13 cellular contexts compared by ENCODE assay signal in the genomic region with DNA sequence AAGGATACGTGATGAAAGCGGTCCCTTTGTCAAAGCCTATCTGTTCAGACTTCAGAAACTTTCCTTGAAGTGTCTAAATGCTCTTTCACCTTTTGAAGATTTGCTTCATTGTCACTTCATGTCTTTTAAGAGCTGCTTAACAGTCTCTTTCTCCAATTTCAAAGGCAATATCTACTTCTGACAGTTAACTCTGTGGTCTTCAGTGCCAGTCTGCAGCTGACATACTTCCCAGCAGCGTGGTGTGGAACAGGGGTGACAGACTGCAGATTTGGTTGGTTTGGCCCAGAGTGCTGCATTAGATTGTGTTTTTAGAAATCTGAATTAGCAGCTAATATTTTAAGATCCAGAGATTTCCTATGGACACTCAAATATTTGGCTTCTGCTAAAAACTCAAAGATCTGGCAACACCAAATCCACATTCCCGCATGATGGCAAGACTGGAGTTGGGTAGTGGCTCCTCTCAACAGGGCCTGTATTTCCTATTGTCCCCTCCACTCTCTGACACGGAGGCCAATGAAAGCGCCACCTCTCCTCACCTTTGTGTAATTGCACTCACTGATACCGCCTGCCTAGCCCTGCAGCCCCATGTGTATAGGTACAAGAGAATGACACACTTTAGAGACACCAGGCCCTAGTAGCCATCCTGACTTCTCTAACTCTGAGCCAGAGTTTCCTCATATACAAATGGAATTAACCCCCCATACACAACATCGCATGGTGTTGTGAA. TPM values are rescaled to one million over a fixed set of nuclear protein-coding genes. Genes with fewer than 3 reads are reported as not detected.
DNase-seq lines count a peak whose midpoint lies in the region; ATAC-seq and TF ChIP-seq lines count a peak whose summit lies in the region.
"Had no signal": no experiment of that assay in that cellular context is flagged by ENCODE, and none has a peak within 500 bp of the region (broad histone marks: within the 10 kb centered on the region; RNA-seq: fewer than 3 reads in every experiment).

No MANE protein-coding gene starts in this region.

- peaks cover 23% of the 10 kb centered on the region for H3K4me1 ChIP-seq in body of pancreas
- H3K4me1 ChIP-seq in neural progenitor cell, result peaks cover 14% of the 10 kb centered on the region

- H3K4me1 Mint-ChIP-seq in neural progenitor cell, result peaks cover 47% of the 10 kb centered on the region
- H3K4me1 Mint-ChIP-seq: activated T-helper 17 cell treated with anti-CD3 and anti-CD28 coated beads, Interleukin-2, amount 50 U/mL, for 72 hours had no signal

- no peaks in the 10 kb centered on the region for H3K27me3 ChIP-seq in body of pancreas
- H3K27me3 ChIP-seq in neural progenitor cell, result no peaks in the 10 kb centered on the region
- H3K27me3 ChIP-seq: right atrium auricular region had no signal

- H3K4me3 ChIP-seq in GM12864 (ENCODE audit: low read depth, low read length) (no peak overlapping the region), body of pancreas (no peak overlapping the region), neural progenitor cell (no peak overlapping the region)
- H3K4me3 ChIP-seq: right atrium auricular region had no signal

- 42 to 49% methylated on average over 8 of the region's 8 CpGs for WGBS in body of pancreas, 2 donors

- ATAC-seq in body of pancreas (peak; percentile 75), Right ventricle myocardium superior (ENCODE audit: poor library complexity) (no peak)
- ATAC-seq: activated T-helper 17 cell treated with anti-CD3 and anti-CD28 coated beads, Interleukin-2, amount 50 U/mL, for 72 hours had no signal

- H4K20me1 ChIP-seq in neural progenitor cell (ENCODE audit: low read depth), result peaks cover 69% of the 10 kb centered on the region

- H3K36me3 ChIP-seq in body of pancreas (replicated peaks in 1 of 2; ENCODE audit: insufficient read depth in 1 of 2, low read depth in 2 of 2) (no peaks in the 10 kb centered on the region), neural progenitor cell (no peaks in the 10 kb centered on the region)
- H3K36me3 ChIP-seq: right atrium auricular region had no signal

- peaks cover 19% of the 10 kb centered on the region for H3F3A ChIP-seq in neural progenitor cell (ENCODE audit: low read depth)

- H3K27ac ChIP-seq in body of pancreas (peak overlapping the region in 3 of 4 donors; percentile 32 to 45 (median 37)), neural progenitor cell (peak overlapping the region; percentile 51)
- H3K27ac ChIP-seq: right atrium auricular region had no signal

- TF ChIP-seq CTCF in GM12864 (IDR thresholded peaks at IDR 0.05; ENCODE audit: low read depth, low read length, missing control alignments), result peak; percentile 16
- TF ChIP-seq CTCF in body of pancreas (IDR thresholded peaks at IDR 0.05), result peak in 6 of 7 experiments; percentile 11 to 49 (median 34)
- TF ChIP-seq CTCF in neural progenitor cell (IDR thresholded peaks at IDR 0.05), result peak; percentile 63

- H3K9me3 ChIP-seq in body of pancreas (no peaks in the 10 kb centered on the region), neural progenitor cell (ENCODE audit: low read depth) (no peaks in the 10 kb centered on the region)
- H3K9me3 ChIP-seq: right atrium auricular region had no signal

- DNase-seq in GM12864 (ENCODE audit: low read depth) (no peak), KBM-7 (peak; percentile 28), body of pancreas (peak; percentile 61 to 87 (median 74)), neural progenitor cell (ENCODE audit: low spot score) (peak; percentile 82), Right ventricle myocardium superior (no peak)
- no peak for DNase-seq in activated effector memory CD4-positive, alpha-beta T cell treated with anti-CD3 and anti-CD28 coated beads, Interleukin-2, amount 50 U/mL, for 16 hours
- DNase-seq in activated CD8-positive, alpha-beta memory T cell treated with anti-CD3 and anti-CD28 coated beads, Interleukin-2, amount 50 U/mL, for 4 hours, result no peak
- DNase-seq: activated CD4-positive, alpha-beta T cell treated with anti-CD3 and anti-CD28 coated beads for 4 hours; hippocampal formation; NCI-H774; substantia nigra had no signal

- H3K9me3 Mint-ChIP-seq in neural progenitor cell, result no peaks in the 10 kb centered on the region
- H3K9me3 Mint-ChIP-seq: activated T-helper 17 cell treated with anti-CD3 and anti-CD28 coated beads, Interleukin-2, amount 50 U/mL, for 72 hours had no signal

- H3K36me3 Mint-ChIP-seq in neural progenitor cell, result peaks cover 11% of the 10 kb centered on the region

- no peak overlapping the region for H3K9ac ChIP-seq in neural progenitor cell

- no peak overlapping the region for H2AFZ ChIP-seq in neural progenitor cell (replicated peaks)

- in situ Hi-C loops in KBM-7 (cut with MboI; ENCODE audit: low pct_unique_long_range_greater_than_20kb, low sequenced_read_pairs), result no loop called here

- peaks cover 4% of the 10 kb centered on the region for H3K27me3 Mint-ChIP-seq in neural progenitor cell (ENCODE audit: insufficient read depth, low read depth)

- peak overlapping the region; percentile 26 for H3K4me2 ChIP-seq in neural progenitor cell

- peaks cover 95% of the 10 kb centered on the region for H3K79me2 ChIP-seq in neural progenitor cell (ENCODE audit: low read depth)

- peak overlapping the region; percentile 55 for H3K27ac Mint-ChIP-seq in neural progenitor cell
- H3K27ac Mint-ChIP-seq: activated T-helper 17 cell treated with anti-CD3 and anti-CD28 coated beads, Interleukin-2, amount 50 U/mL, for 72 hours had no signal

- H3K4me3 Mint-ChIP-seq in neural progenitor cell, result no peak overlapping the region
- H3K4me3 Mint-ChIP-seq: activated T-helper 17 cell treated with anti-CD3 and anti-CD28 coated beads, Interleukin-2, amount 50 U/mL, for 72 hours had no signal

- no peak for TF ChIP-seq POLR2A in body of pancreas (IDR thresholded peaks at IDR 0.05)

- intact Hi-C loops in body of pancreas (cut with DNase I), result no loop called here
- intact Hi-C loops in Right ventricle myocardium superior (cut with DNase I), result no loop called here

RNA-seq across cellular contexts. Expression of gene SCRN1, which starts 11.5 kb away (rescaled TPM):
- total RNA-seq in body of pancreas, result 10 to 100 TPM; 20.4 to 30.4 TPM
- 95.9 and 106 TPM in 2 replicates for total RNA-seq in neural progenitor cell (ENCODE audit: low replicate concordance)
- 10.3 TPM for total RNA-seq in Right ventricle myocardium superior

RNA-seq across cellular contexts. Expression of gene FKBP14, which starts 48.4 kb away (rescaled TPM):
- total RNA-seq in body of pancreas, result 10 to 100 TPM in 1 of 2 donors, 1 to 10 TPM in 1; 9.6 to 22.7 TPM
- 4.0 and 4.5 TPM in 2 replicates for total RNA-seq in neural progenitor cell (ENCODE audit: low replicate concordance)
- total RNA-seq in Right ventricle myocardium superior, result 8.6 TPM

RNA-seq across cellular contexts. Expression of gene PLEKHA8, which starts 50.1 kb away (rescaled TPM):
- total RNA-seq in body of pancreas (1 to 10 TPM; 6.7 to 8.2 TPM), neural progenitor cell (ENCODE audit: low replicate concordance) (53.5 and 62.7 TPM in 2 replicates), Right ventricle myocardium superior (3.9 TPM)

Comparison
In these comparisons a context has a peak if more than half of its experiments do, and no peak if none do; other contexts are left out.
1. DNase-seq: peak in KBM-7 (single experiment), body of pancreas (4 of 4) and neural progenitor cell (single experiment); none in GM12864 (single experiment), activated effector memory CD4-positive, alpha-beta T cell treated with anti-CD3 and anti-CD28 coated beads, Interleukin-2, amount 50 U/mL, for 16 hours (single experiment), activated CD8-positive, alpha-beta memory T cell treated with anti-CD3 and anti-CD28 coated beads, Interleukin-2, amount 50 U/mL, for 4 hours (single experiment) and Right ventricle myocardium superior (single experiment).
2. Peak in every context shown above with its lines, with median percentiles within 50 percentile points of each other: CTCF ChIP-seq.